In the genomic region with DNA sequence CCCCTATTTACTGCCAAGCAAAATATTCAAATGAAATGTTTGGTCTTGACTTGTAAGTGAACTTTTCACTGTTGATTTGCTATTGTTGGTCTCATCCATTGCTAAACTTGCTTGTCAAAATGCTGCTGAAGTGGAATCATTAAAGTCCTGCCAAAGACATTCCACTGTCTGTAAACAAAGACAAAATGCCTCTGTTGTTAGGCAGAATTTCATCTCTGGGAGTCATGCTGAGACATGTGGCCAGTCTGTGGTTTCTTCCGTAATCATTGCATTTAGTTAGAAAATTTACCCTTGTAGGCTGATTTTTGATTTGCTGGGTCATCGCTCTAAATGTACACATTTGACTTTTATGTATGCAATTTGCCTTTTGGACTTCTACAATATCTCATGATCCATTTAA, we compare ENCODE assay signal across 13 cellular contexts.
DNase-seq lines count a peak whose midpoint lies in the region; ATAC-seq, FAIRE-seq and TF ChIP-seq lines count a peak whose summit lies in the region.
"Had no signal": no experiment of that assay in that cellular context is flagged by ENCODE, and none has a peak within 500 bp of the region (broad histone marks: within the 10 kb centered on the region; RNA-seq: fewer than 3 reads in every experiment).

No MANE protein-coding gene starts in this region.

- H2BK5ac ChIP-seq in H1 (ENCODE audit: low read depth, low read length) (no peak overlapping the region), mesenchymal stem cell (ENCODE audit: low read depth, low read length, poor library complexity, severe bottlenecking) (no peak overlapping the region)

- no peak overlapping the region for H3K23ac ChIP-seq in H1 (ENCODE audit: insufficient read length)
- no peak overlapping the region for H3K23ac ChIP-seq in mesenchymal stem cell (ENCODE audit: low read length in 2 of 2)

- no peaks in the 10 kb centered on the region for H3K4me1 Mint-ChIP-seq in activated naive CD4-positive, alpha-beta T cell treated with anti-CD3 and anti-CD28 coated beads, Interleukin-2, amount 10 ng/mL, durations not matched to agents 7 days and 5 days
- H3K4me1 Mint-ChIP-seq: activated B cell treated with CpG ODN at 0.5 μM for 24 hours; CD4-positive, alpha-beta memory T cell; IgD-negative memory B cell; naive thymus-derived CD4-positive, alpha-beta T cell had no signal

- H3K56ac ChIP-seq in H1 (replicated peaks; ENCODE audit: insufficient read length, low read depth, low read length): no peak overlapping the region

- 49% methylated on average over 2 of the region's 2 CpGs; no CpG with 5 or more reads in 1 of the 2 experiments for WGBS in H1 (ENCODE audit: extremely low coverage in 1 of 2, insufficient coverage in 1 of 2, insufficient read length in 1 of 2, insufficient replicate concordance in 2 of 2, low coverage in 1 of 2, low lambda C conversion rate in 2 of 2, missing lambda C conversion rate in 1 of 2), 2 experiments
- no CpG with 5 or more reads among the region's 2 CpGs for WGBS in mesenchymal stem cell

- DNase-seq in AG10803 (ENCODE audit: low read depth) (peak; percentile 98), LHCN-M2 (ENCODE audit: low read depth) (peak; percentile 90), H1 (ENCODE audit: low read depth in 1 of 2, low spot score in 2 of 2) (no peak), mesenchymal stem cell (peak; percentile 90), SKM-1 (lab: John Stamatoyannopoulos, UW; ENCODE audit: unreplicated experiment) (no peak), NCI-H1105 treated with DMSO at 0.1 percent for 48 hours (lab: John Stamatoyannopoulos, UW) (no peak)
- no peak for DNase-seq in activated naive CD4-positive, alpha-beta T cell treated with anti-CD3 and anti-CD28 coated beads, Interleukin-2, amount 10 ng/mL, durations not matched to agents 7 days and 5 days
- DNase-seq: activated B cell treated with CpG ODN at 0.5 μM for 24 hours; CD4-positive, alpha-beta memory T cell; naive thymus-derived CD4-positive, alpha-beta T cell had no signal

- H4K8ac ChIP-seq in H1 (ENCODE audit: extremely low read depth, insufficient read depth, low read length): no peak overlapping the region
- H4K8ac ChIP-seq in mesenchymal stem cell (ENCODE audit: low read length): no peak overlapping the region

- H3K9me3 Mint-ChIP-seq in activated naive CD4-positive, alpha-beta T cell treated with anti-CD3 and anti-CD28 coated beads, Interleukin-2, amount 10 ng/mL, durations not matched to agents 7 days and 5 days: no peaks in the 10 kb centered on the region
- H3K9me3 Mint-ChIP-seq: activated B cell treated with CpG ODN at 0.5 μM for 24 hours; CD4-positive, alpha-beta memory T cell had no signal

- H3K4me3 ChIP-seq in AG10803 (ENCODE audit: low read length) (no peak overlapping the region), H1 (ENCODE audit: extremely low read depth in 1 of 4, insufficient read depth in 2 of 4, low read depth in 3 of 4, low read length in 4 of 4) (no peak overlapping the region), mesenchymal stem cell (ENCODE audit: insufficient read depth in 1 of 2, low read depth in 1 of 2, low read length in 2 of 2) (no peak overlapping the region)

- CTCF ChIA-PET in H1 (lab: Charles Lee; ENCODE audit: partially characterized antibody): interaction anchor here (1.3 kb wide), 1 partner anchor 44 kb away, joined by 3 read pairs; no protein-coding TSS in a partner anchor
- CTCF ChIA-PET in activated naive CD4-positive, alpha-beta T cell treated with anti-CD3 and anti-CD28 coated beads, Interleukin-2, amount 10 ng/mL, durations not matched to agents 7 days and 5 days (lab: Charles Lee): no interaction called here

- no peak overlapping the region for H2BK20ac ChIP-seq in H1 (ENCODE audit: low read length)

- POLR2A ChIA-PET in H1 (lab: Charles Lee; ENCODE audit: partially characterized antibody): no interaction called here

- ATAC-seq in HG03457 (IDR thresholded peaks at IDR 0.05; ENCODE audit: unreplicated experiment): no peak
- ATAC-seq: naive thymus-derived CD4-positive, alpha-beta T cell had no signal

- H3K27ac Mint-ChIP-seq in activated naive CD4-positive, alpha-beta T cell treated with anti-CD3 and anti-CD28 coated beads, Interleukin-2, amount 10 ng/mL, durations not matched to agents 7 days and 5 days: no peak overlapping the region
- H3K27ac Mint-ChIP-seq: activated B cell treated with CpG ODN at 0.5 μM for 24 hours; activated naive CD8-positive, alpha-beta T cell; CD4-positive, alpha-beta memory T cell; IgD-negative memory B cell; naive thymus-derived CD4-positive, alpha-beta T cell had no signal

- no peak for TF ChIP-seq RAD21 in H1 (IDR thresholded peaks at IDR 0.05 in 1 of 2, conservative IDR thresholded peaks at IDR 0.05 in 1 of 2; ENCODE audit: low read depth in 2 of 2, low read length in 2 of 2)

- no peak overlapping the region for H2BK12ac ChIP-seq in H1 (ENCODE audit: low read depth, low read length)
- no peak overlapping the region for H2BK12ac ChIP-seq in mesenchymal stem cell (ENCODE audit: low read length in 2 of 2)

- H3K36me3 Mint-ChIP-seq in activated naive CD4-positive, alpha-beta T cell treated with anti-CD3 and anti-CD28 coated beads, Interleukin-2, amount 10 ng/mL, durations not matched to agents 7 days and 5 days: no peaks in the 10 kb centered on the region
- H3K36me3 Mint-ChIP-seq: activated naive CD8-positive, alpha-beta T cell; CD4-positive, alpha-beta memory T cell; IgD-negative memory B cell; naive thymus-derived CD4-positive, alpha-beta T cell had no signal

- peak; percentile 88 for FAIRE-seq in H1 (lab: Jason Lieb, UNC)

- H3K9ac ChIP-seq in H1 (replicated peaks in 1 of 4; ENCODE audit: extremely low read depth in 1 of 4, low read depth in 3 of 4, low read length in 3 of 4) (no peak overlapping the region), mesenchymal stem cell (ENCODE audit: low read length) (peak overlapping the region; percentile 55)

- H3K4me1 ChIP-seq in H1 (replicated peaks in 1 of 4; ENCODE audit: control insufficient read depth in 3 of 4, insufficient read depth in 4 of 4, low read length in 3 of 4) (peaks cover 0 to 9% (median 1%) of the 10 kb centered on the region in 4 experiments; a peak in 3 of 7 replicates), mesenchymal stem cell (ENCODE audit: control insufficient read depth, insufficient read depth, low read depth, low read length) (peaks cover 1% of the 10 kb centered on the region)

- H3K27me3 ChIP-seq in H1 (replicated peaks in 1 of 4; ENCODE audit: control insufficient read depth in 3 of 4, extremely low read depth in 1 of 4, insufficient read depth in 3 of 4, low read length in 3 of 4) (no peaks in the 10 kb centered on the region), mesenchymal stem cell (ENCODE audit: control insufficient read depth in 1 of 2, insufficient read depth in 1 of 2, low read length in 2 of 2) (no peaks in the 10 kb centered on the region)

- H2AFZ ChIP-seq in H1 (ENCODE audit: low read length): no peak overlapping the region
- no peak overlapping the region for H2AFZ ChIP-seq in mesenchymal stem cell (ENCODE audit: low read depth, low read length)

- no peak for TF ChIP-seq EP300 in H1 (IDR thresholded peaks at IDR 0.05; ENCODE audit: borderline replicate concordance in 1 of 2, low read depth in 2 of 2, low read length in 2 of 2)

- TF ChIP-seq CTCF in AG10803 (conservative IDR thresholded peaks at IDR 0.05; ENCODE audit: low read length) (no peak), H1 (IDR thresholded peaks at IDR 0.05; ENCODE audit: control extremely low read depth in 1 of 3, insufficient read depth in 1 of 3, low read depth in 1 of 3, low read length in 3 of 3) (no peak)

- H3K23me2 ChIP-seq in H1 (ENCODE audit: low read depth, low read length): no peaks in the 10 kb centered on the region

- H3K79me1 ChIP-seq in H1 (ENCODE audit: low read depth, low read length) (no peaks in the 10 kb centered on the region), mesenchymal stem cell (replicated peaks; ENCODE audit: low read length, poor library complexity, severe bottlenecking) (peaks cover 2% of the 10 kb centered on the region)

- H3K4ac ChIP-seq in H1 (replicated peaks; ENCODE audit: insufficient read length, low read depth, low read length) (no peak overlapping the region), mesenchymal stem cell (ENCODE audit: low read depth in 1 of 2, low read length in 2 of 2) (no peak overlapping the region)

- H3K36me3 ChIP-seq in H1 (ENCODE audit: control insufficient read depth in 2 of 4, insufficient read depth in 4 of 4, low read length in 3 of 4): no peaks in the 10 kb centered on the region
- peaks cover 0 to 2% of the 10 kb centered on the region in 2 experiments for H3K36me3 ChIP-seq in mesenchymal stem cell (ENCODE audit: control insufficient read depth in 1 of 2, insufficient read depth in 2 of 2, low read depth in 1 of 2, low read length in 2 of 2)

- H2BK120ac ChIP-seq in H1 (replicated peaks; ENCODE audit: low read depth, low read length): no peak overlapping the region
- H2BK120ac ChIP-seq in mesenchymal stem cell (ENCODE audit: low read depth, low read length): no peak overlapping the region

- H3K27ac ChIP-seq in H1 (ENCODE audit: low read depth, low read length): no peak overlapping the region
- peak overlapping the region; percentile 55 for H3K27ac ChIP-seq in mesenchymal stem cell (ENCODE audit: low read length, poor library complexity, severe bottlenecking)

- H4K5ac ChIP-seq in H1 (ENCODE audit: insufficient read length, low read depth, low read length): no peak overlapping the region

- no peak overlapping the region; a peak in 1 of 4 replicates for H3K4me2 ChIP-seq in H1 (ENCODE audit: insufficient read depth in 1 of 2, low read depth in 2 of 2, low read length in 2 of 2)
- H3K4me2 ChIP-seq in mesenchymal stem cell (ENCODE audit: low read length, poor library complexity, severe bottlenecking): no peak overlapping the region

- no peak overlapping the region for H3K4me3 Mint-ChIP-seq in activated naive CD4-positive, alpha-beta T cell treated with anti-CD3 and anti-CD28 coated beads, Interleukin-2, amount 10 ng/mL, durations not matched to agents 7 days and 5 days
- H3K4me3 Mint-ChIP-seq: activated B cell treated with CpG ODN at 0.5 μM for 24 hours; activated naive CD8-positive, alpha-beta T cell; CD4-positive, alpha-beta memory T cell; IgD-negative memory B cell; naive thymus-derived CD4-positive, alpha-beta T cell had no signal

- H3K9me3 ChIP-seq in H1 (ENCODE audit: insufficient read depth in 2 of 2, low read depth in 1 of 2, low read length in 1 of 2) (no peaks in the 10 kb centered on the region), mesenchymal stem cell (ENCODE audit: control insufficient read depth, low read length) (no peaks in the 10 kb centered on the region)

- no peaks in the 10 kb centered on the region for H3K79me2 ChIP-seq in H1 (ENCODE audit: control insufficient read depth in 1 of 2, insufficient read depth in 2 of 2, low read length in 2 of 2)

- no peak for TF ChIP-seq POLR2A in H1 (IDR thresholded peaks at IDR 0.05; ENCODE audit: control extremely low read depth in 1 of 2, low read depth in 2 of 2, low read length in 2 of 2)

- H4K91ac ChIP-seq in H1 (replicated peaks; ENCODE audit: insufficient read length, low read length) (no peak overlapping the region), mesenchymal stem cell (ENCODE audit: low read length) (no peak overlapping the region)

- H3K14ac ChIP-seq in H1 (ENCODE audit: insufficient read length) (no peak overlapping the region), mesenchymal stem cell (ENCODE audit: low read length in 2 of 2) (no peak overlapping the region)

- H2AK5ac ChIP-seq in H1 (ENCODE audit: low read depth, low read length) (no peak overlapping the region), mesenchymal stem cell (ENCODE audit: low read length, severe bottlenecking) (no peak overlapping the region)

- no peaks in the 10 kb centered on the region for H4K20me1 ChIP-seq in H1 (replicated peaks in 1 of 2; ENCODE audit: control insufficient read depth in 1 of 2, insufficient read depth in 2 of 2, low read length in 2 of 2)

- H3K18ac ChIP-seq in H1 (ENCODE audit: extremely low read depth, low read length) (no peak overlapping the region), mesenchymal stem cell (ENCODE audit: low read depth in 1 of 2, low read length in 2 of 2) (no peak overlapping the region)

- H3K27me3 Mint-ChIP-seq in activated naive CD4-positive, alpha-beta T cell treated with anti-CD3 and anti-CD28 coated beads, Interleukin-2, amount 10 ng/mL, durations not matched to agents 7 days and 5 days: no peaks in the 10 kb centered on the region
- H3K27me3 Mint-ChIP-seq: activated B cell treated with CpG ODN at 0.5 μM for 24 hours; activated naive CD8-positive, alpha-beta T cell; CD4-positive, alpha-beta memory T cell had no signal

- H2BK15ac ChIP-seq in H1 (ENCODE audit: low read length) (no peak overlapping the region), mesenchymal stem cell (ENCODE audit: low read depth, poor library complexity, severe bottlenecking) (no peak overlapping the region)

Comparison
In these comparisons a context has a peak if more than half of its experiments do, and no peak if none do; other contexts are left out.
1. DNase-seq: peak in AG10803 (single experiment), LHCN-M2 (single experiment) and mesenchymal stem cell (single experiment); none in H1 (0 of 2), SKM-1 (single experiment), NCI-H1105 treated with DMSO at 0.1 percent for 48 hours (single experiment) and activated naive CD4-positive, alpha-beta T cell treated with anti-CD3 and anti-CD28 coated beads, Interleukin-2, amount 10 ng/mL, durations not matched to agents 7 days and 5 days (single experiment).